Comparison of ENCODE assay signal across 34 cellular contexts in genomic region chr16:88840589-88841215, GRCh38.
"Had no signal": no experiment of that assay in that cellular context is flagged by ENCODE, and none has a peak within 500 bp of the region (broad histone marks: within the 10 kb centered on the region; RNA-seq: fewer than 3 reads in every experiment).

No MANE protein-coding gene starts in this region.

- H3K4me3 ChIP-seq: adrenal gland, MG63, Peyer's patch, SJSA1 had no signal

- H3K36me3 ChIP-seq: MG63 had no signal

- H3K27ac ChIP-seq: adrenal gland, Peyer's patch, SJSA1, VCaP had no signal

- ATAC-seq: activated naive CD4-positive, alpha-beta T cell treated with anti-CD3 and anti-CD28 coated beads, Interleukin-2, amount 50 U/mL, for 72 hours; activated T-cell treated with anti-CD3 and anti-CD28 coated beads, Interleukin-2, amount 50 U/mL, for 4 hours; PC-3 had no signal

- DNase-seq: activated B cell treated with CpG ODN at 0.5 μM for 24 hours; activated CD4-positive, alpha-beta memory T cell treated with anti-CD3 and anti-CD28 coated beads for 36 hours; activated CD4-positive, alpha-beta T cell treated with anti-CD3 and anti-CD28 coated beads for 4 hours; activated CD4-positive, alpha-beta T cell treated with anti-CD3 and anti-CD28 coated beads, Interleukin-2, amount 50 U/mL, for 1 hour; activated CD4-positive, CD25-positive, alpha-beta regulatory T cell treated with anti-CD3 and anti-CD28 coated beads, Interleukin-2, amount 50 U/mL, for 72 hours; activated CD8-positive, alpha-beta memory T cell treated with anti-CD3 and anti-CD28 coated beads, Interleukin-2, amount 50 U/mL, for 4 hours; activated gamma-delta T cell treated with Interleukin-2 at 50 U/mL for 16 hours; activated naive CD4-positive, alpha-beta T cell treated with anti-CD3 and anti-CD28 coated beads for 36 hours; activated T-cell treated with anti-CD3 and anti-CD28 coated beads for 4 hours; activated T-cell treated with anti-CD3 and anti-CD28 coated beads, Interleukin-2, amount 50 U/mL, for 4 hours; adrenal gland; central memory CD4-positive, alpha-beta T cell; Kasumi-1; MG63; NCI-H1092; NCI-H1436 treated with DMSO at 0.1 percent for 48 hours; NCI-H1694 treated with DMSO at 0.1 percent for 48 hours; NCI-H2029; NCI-H510A; NCI-H526; NCI-H748 treated with DMSO at 0.1 percent for 48 hours; NK-92 treated with Interleukin-12 subunit alpha and Interleukin-12 subunit beta, amount 100 ng/mL, for 24 hours; PC-3; Peyer's patch; RPMI8226; SHP77 treated with DMSO at 0.1 percent for 48 hours; SK-N-SH; SW 1271; T-helper 1 cell; T-helper 2 cell; T-helper 9 cell had no signal

- H3K9me3 ChIP-seq: adrenal gland, MG63, Peyer's patch, SJSA1, SK-N-SH had no signal

- H3K4me1 ChIP-seq: adrenal gland, Peyer's patch, SJSA1 had no signal

- H3K27me3 ChIP-seq: adrenal gland, MG63, Peyer's patch, SJSA1 had no signal
